ENCODE assay signal across 8 cellular contexts in genomic region chr1:48817505-48818114, GRCh38. TPM values are rescaled to one million over a fixed set of nuclear protein-coding genes. Genes with fewer than 3 reads are reported as not detected.
DNase-seq lines count a peak whose midpoint lies in the region; ATAC-seq and TF ChIP-seq lines count a peak whose summit lies in the region.

No MANE protein-coding gene starts in this region.

- no peaks in the 10 kb centered on the region for H3K79me2 ChIP-seq in DND-41 (ENCODE audit: insufficient read depth, low read length)

- peak; percentile 59 for TF ChIP-seq CTCF in DND-41 (IDR thresholded peaks at IDR 0.05; ENCODE audit: borderline replicate concordance, extremely low read depth, low read length, poor library complexity, severe bottlenecking)
- TF ChIP-seq CTCF in HL-60 (IDR thresholded peaks at IDR 0.05; ENCODE audit: insufficient read depth, low read length) = peak; percentile 76
- TF ChIP-seq CTCF in Peyer's patch (IDR thresholded peaks at IDR 0.05) = peak; percentile 36 to 70 (median 54)

- H3K27ac ChIP-seq in DND-41 (ENCODE audit: low read length) = no peak overlapping the region
- no peak overlapping the region for H3K27ac ChIP-seq in HL-60 (replicated peaks)
- H3K27ac ChIP-seq in Peyer's patch = no peak overlapping the region

- DNase-seq in DND-41 (peak; percentile 5), HL-60 (ENCODE audit: low read depth in 1 of 2, low spot score in 1 of 2) (peak in 1 of 2 experiments; percentile 48), Peyer's patch (peak; percentile 55 to 85 (median 74)), ecto neural progenitor cell (ENCODE audit: low spot score) (peak; percentile 73), medulla oblongata (ENCODE audit: extremely low spot score) (peak; percentile 81), ureter (ENCODE audit: low spot score) (peak; percentile 68)
- no peak for DNase-seq in activated naive CD4-positive, alpha-beta T cell treated with Interleukin-2 at 50 U/mL for 16 hours

- H3K27me3 ChIP-seq in DND-41 (ENCODE audit: insufficient read depth, low read length, poor library complexity) (no peaks in the 10 kb centered on the region), HL-60 (ENCODE audit: insufficient read depth, poor library complexity, severe bottlenecking) (no peaks in the 10 kb centered on the region), Peyer's patch (no peaks in the 10 kb centered on the region)

- H4K20me1 ChIP-seq in DND-41 (ENCODE audit: insufficient read depth, low read length) = no peaks in the 10 kb centered on the region

- TF ChIP-seq POLR2A in Peyer's patch (IDR thresholded peaks at IDR 0.05) = no peak

- H3K4me2 ChIP-seq in DND-41 (ENCODE audit: insufficient read depth, low read length) = no peak overlapping the region

- no peak overlapping the region for H2AFZ ChIP-seq in DND-41 (ENCODE audit: low read depth, low read length)

- H3K9me3 ChIP-seq in DND-41 (ENCODE audit: insufficient read depth, low read length, severe bottlenecking) (no peaks in the 10 kb centered on the region), Peyer's patch (no peaks in the 10 kb centered on the region)

- H3K36me3 ChIP-seq in DND-41 (ENCODE audit: insufficient read depth, low read length) = no peaks in the 10 kb centered on the region
- no peaks in the 10 kb centered on the region for H3K36me3 ChIP-seq in Peyer's patch

- ATAC-seq in DND-41 (ENCODE audit: insufficient read depth, low read depth) (no peak), GM19351 (IDR thresholded peaks at IDR 0.05; ENCODE audit: unreplicated experiment) (peak; percentile 98)

- H3K9ac ChIP-seq in DND-41 (ENCODE audit: low read depth, low read length) = no peak overlapping the region

- H3K4me1 ChIP-seq in DND-41 (ENCODE audit: insufficient read depth, low read length) = no peaks in the 10 kb centered on the region
- no peaks in the 10 kb centered on the region for H3K4me1 ChIP-seq in Peyer's patch

- H3K4me3 ChIP-seq in DND-41 (ENCODE audit: low read depth in 1 of 2, low read length in 2 of 2) = no peak overlapping the region
- no peak overlapping the region for H3K4me3 ChIP-seq in HL-60 (replicated peaks; ENCODE audit: insufficient read depth, low read length)
- H3K4me3 ChIP-seq in Peyer's patch = no peak overlapping the region

RNA-seq across cellular contexts. Expression of gene BEND5, which starts 40.9 kb away (rescaled TPM):
- total RNA-seq in Peyer's patch = 10 to 100 TPM in 1 of 4 donors, 1 to 10 TPM in 1, under 1 TPM in 1, not detected in 1; 0.95 to 18.2 (median 1.6) TPM
- total RNA-seq in ureter = 8.3 TPM
